ENCODE assay signal across 1 cellular context in genomic region chr2:71208756-71209155, GRCh38.
TF ChIP-seq lines count a peak whose summit lies in the region.

No MANE protein-coding gene starts in this region.

TF ChIP-seq in GM23338, 12 proteins besides CTCF, POLR2A, EP300 and RAD21 (continued from another document):
- TF ChIP-seq REST (IDR thresholded peaks at IDR 0.05; ENCODE audit: unreplicated experiment) (no peak), EZH2 (IDR thresholded peaks at IDR 0.05; ENCODE audit: low read depth, unreplicated experiment) (no peak), JUNB (IDR thresholded peaks at IDR 0.05; ENCODE audit: unreplicated experiment) (no peak), ZNF331 (CRISPR knock-in tag; IDR thresholded peaks at IDR 0.05; ENCODE audit: low read depth) (no peak), POLR2AphosphoS5 (IDR thresholded peaks at IDR 0.05; ENCODE audit: low read depth) (no peak), ZNF114 (CRISPR knock-in tag; IDR thresholded peaks at IDR 0.05) (no peak), NANOG (IDR thresholded peaks at IDR 0.05; ENCODE audit: borderline replicate concordance) (no peak), CREB1 (CRISPR knock-in tag; IDR thresholded peaks at IDR 0.05; ENCODE audit: low read depth) (no peak)
- TF ChIP-seq, protein P1, sequence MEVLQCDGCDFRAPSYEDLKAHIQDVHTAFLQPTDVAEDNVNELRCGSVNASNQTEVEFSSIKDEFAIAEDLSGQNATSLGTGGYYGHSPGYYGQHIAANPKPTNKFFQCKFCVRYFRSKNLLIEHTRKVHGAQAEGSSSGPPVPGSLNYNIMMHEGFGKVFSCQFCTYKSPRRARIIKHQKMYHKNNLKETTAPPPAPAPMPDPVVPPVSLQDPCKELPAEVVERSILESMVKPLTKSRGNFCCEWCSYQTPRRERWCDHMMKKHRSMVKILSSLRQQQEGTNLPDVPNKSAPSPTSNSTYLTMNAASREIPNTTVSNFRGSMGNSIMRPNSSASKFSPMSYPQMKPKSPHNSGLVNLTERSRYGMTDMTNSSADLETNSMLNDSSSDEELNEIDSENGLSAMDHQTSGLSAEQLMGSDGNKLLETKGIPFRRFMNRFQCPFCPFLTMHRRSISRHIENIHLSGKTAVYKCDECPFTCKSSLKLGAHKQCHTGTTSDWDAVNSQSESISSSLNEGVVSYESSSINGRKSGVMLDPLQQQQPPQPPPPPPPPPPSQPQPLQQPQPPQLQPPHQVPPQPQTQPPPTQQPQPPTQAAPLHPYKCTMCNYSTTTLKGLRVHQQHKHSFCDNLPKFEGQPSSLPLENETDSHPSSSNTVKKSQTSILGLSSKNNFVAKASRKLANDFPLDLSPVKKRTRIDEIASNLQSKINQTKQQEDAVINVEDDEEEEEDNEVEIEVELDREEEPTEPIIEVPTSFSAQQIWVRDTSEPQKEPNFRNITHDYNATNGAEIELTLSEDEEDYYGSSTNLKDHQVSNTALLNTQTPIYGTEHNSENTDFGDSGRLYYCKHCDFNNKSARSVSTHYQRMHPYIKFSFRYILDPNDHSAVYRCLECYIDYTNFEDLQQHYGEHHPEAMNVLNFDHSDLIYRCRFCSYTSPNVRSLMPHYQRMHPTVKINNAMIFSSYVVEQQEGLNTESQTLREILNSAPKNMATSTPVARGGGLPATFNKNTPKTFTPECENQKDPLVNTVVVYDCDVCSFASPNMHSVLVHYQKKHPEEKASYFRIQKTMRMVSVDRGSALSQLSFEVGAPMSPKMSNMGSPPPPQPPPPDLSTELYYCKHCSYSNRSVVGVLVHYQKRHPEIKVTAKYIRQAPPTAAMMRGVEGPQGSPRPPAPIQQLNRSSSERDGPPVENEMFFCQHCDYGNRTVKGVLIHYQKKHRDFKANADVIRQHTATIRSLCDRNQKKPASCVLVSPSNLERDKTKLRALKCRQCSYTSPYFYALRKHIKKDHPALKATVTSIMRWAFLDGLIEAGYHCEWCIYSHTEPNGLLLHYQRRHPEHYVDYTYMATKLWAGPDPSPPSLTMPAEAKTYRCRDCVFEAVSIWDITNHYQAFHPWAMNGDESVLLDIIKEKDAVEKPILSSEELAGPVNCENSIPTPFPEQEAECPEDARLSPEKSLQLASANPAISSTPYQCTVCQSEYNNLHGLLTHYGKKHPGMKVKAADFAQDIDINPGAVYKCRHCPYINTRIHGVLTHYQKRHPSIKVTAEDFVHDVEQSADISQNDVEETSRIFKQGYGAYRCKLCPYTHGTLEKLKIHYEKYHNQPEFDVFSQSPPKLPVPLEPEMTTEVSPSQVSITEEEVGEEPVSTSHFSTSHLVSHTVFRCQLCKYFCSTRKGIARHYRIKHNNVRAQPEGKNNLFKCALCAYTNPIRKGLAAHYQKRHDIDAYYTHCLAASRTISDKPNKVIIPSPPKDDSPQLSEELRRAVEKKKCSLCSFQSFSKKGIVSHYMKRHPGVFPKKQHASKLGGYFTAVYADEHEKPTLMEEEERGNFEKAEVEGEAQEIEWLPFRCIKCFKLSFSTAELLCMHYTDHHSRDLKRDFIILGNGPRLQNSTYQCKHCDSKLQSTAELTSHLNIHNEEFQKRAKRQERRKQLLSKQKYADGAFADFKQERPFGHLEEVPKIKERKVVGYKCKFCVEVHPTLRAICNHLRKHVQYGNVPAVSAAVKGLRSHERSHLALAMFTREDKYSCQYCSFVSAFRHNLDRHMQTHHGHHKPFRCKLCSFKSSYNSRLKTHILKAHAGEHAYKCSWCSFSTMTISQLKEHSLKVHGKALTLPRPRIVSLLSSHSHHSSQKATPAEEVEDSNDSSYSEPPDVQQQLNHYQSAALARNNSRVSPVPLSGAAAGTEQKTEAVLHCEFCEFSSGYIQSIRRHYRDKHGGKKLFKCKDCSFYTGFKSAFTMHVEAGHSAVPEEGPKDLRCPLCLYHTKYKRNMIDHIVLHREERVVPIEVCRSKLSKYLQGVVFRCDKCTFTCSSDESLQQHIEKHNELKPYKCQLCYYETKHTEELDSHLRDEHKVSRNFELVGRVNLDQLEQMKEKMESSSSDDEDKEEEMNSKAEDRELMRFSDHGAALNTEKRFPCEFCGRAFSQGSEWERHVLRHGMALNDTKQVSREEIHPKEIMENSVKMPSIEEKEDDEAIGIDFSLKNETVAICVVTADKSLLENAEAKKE (CRISPR knock-in tag; IDR thresholded peaks at IDR 0.05), result no peak
- TF ChIP-seq, protein P2, sequence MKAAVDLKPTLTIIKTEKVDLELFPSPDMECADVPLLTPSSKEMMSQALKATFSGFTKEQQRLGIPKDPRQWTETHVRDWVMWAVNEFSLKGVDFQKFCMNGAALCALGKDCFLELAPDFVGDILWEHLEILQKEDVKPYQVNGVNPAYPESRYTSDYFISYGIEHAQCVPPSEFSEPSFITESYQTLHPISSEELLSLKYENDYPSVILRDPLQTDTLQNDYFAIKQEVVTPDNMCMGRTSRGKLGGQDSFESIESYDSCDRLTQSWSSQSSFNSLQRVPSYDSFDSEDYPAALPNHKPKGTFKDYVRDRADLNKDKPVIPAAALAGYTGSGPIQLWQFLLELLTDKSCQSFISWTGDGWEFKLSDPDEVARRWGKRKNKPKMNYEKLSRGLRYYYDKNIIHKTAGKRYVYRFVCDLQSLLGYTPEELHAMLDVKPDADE (IDR thresholded peaks at IDR 0.05), result no peak
